ENCODE assay signal across 7 cellular contexts in the genomic region with DNA sequence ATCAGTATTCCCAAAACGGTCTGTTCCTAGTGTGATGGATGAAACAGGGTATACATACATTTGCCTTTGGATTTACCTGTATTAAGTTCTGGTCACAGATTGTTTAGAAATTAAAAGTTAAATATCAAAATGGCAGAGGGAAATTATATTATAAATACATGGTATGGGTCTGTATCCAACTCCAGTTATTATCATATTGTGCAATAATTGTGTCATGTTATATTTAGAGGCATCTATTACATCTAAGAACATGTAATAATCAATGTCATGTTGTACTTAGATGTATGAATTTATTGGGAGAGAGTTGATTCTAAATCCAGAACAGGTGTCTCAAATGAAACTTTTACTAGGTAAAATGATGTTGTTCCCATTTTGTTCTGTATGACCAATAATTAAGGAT.
"Had no signal": no experiment of that assay in that cellular context is flagged by ENCODE, and none has a peak within 500 bp of the region (broad histone marks: within the 10 kb centered on the region; RNA-seq: fewer than 3 reads in every experiment).

No MANE protein-coding gene starts in this region.

- H3K4me3 ChIP-seq: GM23248 had no signal

- H3K9ac ChIP-seq: GM23248 had no signal

- H3K27ac ChIP-seq: GM23248, HL-60 had no signal

- H2AFZ ChIP-seq: GM23248 had no signal

- DNase-seq: GM23248, GOT3, H9, HCEC 1CT, KG1 had no signal

- FAIRE-seq: H54 had no signal
